In the genomic region with DNA sequence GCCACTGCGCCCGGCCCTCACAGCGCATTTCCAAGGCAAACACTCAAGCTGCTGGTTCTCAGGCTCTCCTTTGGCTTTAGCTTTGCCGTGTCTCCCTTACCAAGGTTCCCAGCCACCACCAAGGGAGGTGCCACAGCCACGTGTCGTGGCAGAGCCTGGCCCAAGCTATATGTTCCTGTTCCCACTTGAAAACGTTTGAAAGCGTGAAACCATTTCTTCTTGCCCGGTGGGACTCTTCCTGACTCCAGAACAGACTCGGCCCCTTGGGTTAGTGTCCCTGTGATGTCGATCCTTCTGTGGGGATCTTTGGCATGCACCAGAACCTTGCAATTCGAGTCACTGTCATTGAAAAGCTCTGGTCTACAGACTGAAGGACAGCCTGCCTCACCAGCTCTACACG, we compare ENCODE assay signal across 6 cellular contexts.
"Had no signal": no experiment of that assay in that cellular context is flagged by ENCODE, and none has a peak within 500 bp of the region (broad histone marks: within the 10 kb centered on the region; RNA-seq: fewer than 3 reads in every experiment).

No MANE protein-coding gene starts in this region.

- H3K4me3 ChIP-seq: K562 had no signal

- DNase-seq: IMR-90, KBM-7, KG1 had no signal

- ATAC-seq: HepG2, K562 had no signal

- H3K27ac ChIP-seq: HL-60 had no signal
